7 cellular contexts compared by ENCODE assay signal in genomic region chrY:7287963-7288362, GRCh38.
A peak's percentile ranks its signal among the peaks of the same experiment; 100 is the strongest.
DNase-seq lines count a peak whose midpoint lies in the region; ATAC-seq, FAIRE-seq and TF ChIP-seq lines count a peak whose summit lies in the region.
"Not testable (repeated sequence)": the region's sequence is repeated elsewhere in the genome, so short reads cannot be mapped to it uniquely, and the experiment has no call there.

No MANE protein-coding gene starts in this region.

- not testable (repeated sequence) for H2BK20ac ChIP-seq in H1 (ENCODE audit: low read length)

- POLR2A ChIA-PET in CD8-positive, alpha-beta T cell (lab: Charles Lee); activated CD4-positive, alpha-beta T cell treated with anti-CD3 and anti-CD28 coated beads for 36 hours (lab: Charles Lee); H1 (lab: Charles Lee; ENCODE audit: partially characterized antibody): not testable (repeated sequence)
- POLR2A ChIA-PET in naive thymus-derived CD4-positive, alpha-beta T cell (lab: Charles Lee) = interaction anchor here (3.0 kb wide), 1 partner anchor 12 kb away, joined by 15 read pairs; no protein-coding TSS in a partner anchor

- peak overlapping the region; percentile 43 for H3K4me3 Mint-ChIP-seq in CD8-positive, alpha-beta T cell
- not testable (repeated sequence) for H3K4me3 Mint-ChIP-seq in activated CD4-positive, alpha-beta T cell treated with anti-CD3 and anti-CD28 coated beads for 36 hours; activated CD8-positive, alpha-beta memory T cell treated with anti-CD3 and anti-CD28 coated beads, Interleukin-2, amount 10 ng/mL, durations not matched to agents 7 days and 5 days
- peak overlapping the region; percentile 30 for H3K4me3 Mint-ChIP-seq in activated naive CD4-positive, alpha-beta T cell treated with anti-CD3 and anti-CD28 coated beads, Interleukin-2, amount 50 U/mL, for 24 hours
- H3K4me3 Mint-ChIP-seq in naive thymus-derived CD4-positive, alpha-beta T cell = peak overlapping the region in 5 of 10 donors; percentile 26 to 55 (median 51)

- H3K4ac ChIP-seq in H1 (replicated peaks; ENCODE audit: insufficient read length, low read depth, low read length) = not testable (repeated sequence)

- H3K27ac ChIP-seq in CD8-positive, alpha-beta T cell (ENCODE audit: low read depth, low read length); naive thymus-derived CD4-positive, alpha-beta T cell (ENCODE audit: low read depth, low read length): not testable (repeated sequence)
- 0 out of 2 replicates have a peak overlapping the region, but pooled peaks have one; percentile 15 for H3K27ac ChIP-seq in H1 (ENCODE audit: low read depth, low read length)

- H3K56ac ChIP-seq in H1 (replicated peaks; ENCODE audit: insufficient read length, low read depth, low read length) = not testable (repeated sequence)

- H2BK120ac ChIP-seq in H1 (replicated peaks; ENCODE audit: low read depth, low read length) = not testable (repeated sequence)

- H3K36me3 Mint-ChIP-seq in CD8-positive, alpha-beta T cell = peaks cover 42% of the 10 kb centered on the region
- H3K36me3 Mint-ChIP-seq in activated CD4-positive, alpha-beta T cell treated with anti-CD3 and anti-CD28 coated beads for 36 hours (ENCODE audit: low read depth) = peaks cover 54% of the 10 kb centered on the region
- peaks cover 37% of the 10 kb centered on the region for H3K36me3 Mint-ChIP-seq in activated CD8-positive, alpha-beta memory T cell treated with anti-CD3 and anti-CD28 coated beads, Interleukin-2, amount 10 ng/mL, durations not matched to agents 7 days and 5 days
- not testable (repeated sequence) for H3K36me3 Mint-ChIP-seq in activated naive CD4-positive, alpha-beta T cell treated with anti-CD3 and anti-CD28 coated beads, Interleukin-2, amount 50 U/mL, for 24 hours
- peaks cover 0 to 32% (median 4%) of the 10 kb centered on the region in 5 donors for H3K36me3 Mint-ChIP-seq in naive thymus-derived CD4-positive, alpha-beta T cell

- not testable (repeated sequence) for H4K8ac ChIP-seq in H1 (ENCODE audit: extremely low read depth, insufficient read depth, low read length)

- not testable (repeated sequence) for H2AFZ ChIP-seq in H1 (ENCODE audit: low read length)

- not testable (repeated sequence) for H3K14ac ChIP-seq in H1 (ENCODE audit: insufficient read length)

- H2BK5ac ChIP-seq in H1 (ENCODE audit: low read depth, low read length) = not testable (repeated sequence)

- not testable (repeated sequence) for FAIRE-seq in H1 (lab: Jason Lieb, UNC)

- not testable (repeated sequence) for H3K23ac ChIP-seq in H1 (ENCODE audit: insufficient read length)

- H3K23me2 ChIP-seq in H1 (ENCODE audit: low read depth, low read length) = not testable (repeated sequence)

- H4K5ac ChIP-seq in H1 (ENCODE audit: insufficient read length, low read depth, low read length) = not testable (repeated sequence)

- H3K4me2 ChIP-seq in H1 (ENCODE audit: insufficient read depth in 1 of 2, low read depth in 2 of 2, low read length in 2 of 2) = peak overlapping the region in 1 of 2 experiments; percentile 24; a peak in 1 of 4 replicates

- ATAC-seq in CD8-positive, alpha-beta T cell; activated CD4-positive, alpha-beta T cell treated with anti-CD3 and anti-CD28 coated beads for 36 hours; activated CD8-positive, alpha-beta memory T cell treated with anti-CD3 and anti-CD28 coated beads, Interleukin-2, amount 10 ng/mL, durations not matched to agents 7 days and 5 days; naive thymus-derived CD4-positive, alpha-beta T cell: not testable (repeated sequence)

- H3K27me3 Mint-ChIP-seq in CD8-positive, alpha-beta T cell (ENCODE audit: low read depth); activated CD4-positive, alpha-beta T cell treated with anti-CD3 and anti-CD28 coated beads for 36 hours; activated CD8-positive, alpha-beta memory T cell treated with anti-CD3 and anti-CD28 coated beads, Interleukin-2, amount 10 ng/mL, durations not matched to agents 7 days and 5 days; activated naive CD4-positive, alpha-beta T cell treated with anti-CD3 and anti-CD28 coated beads, Interleukin-2, amount 50 U/mL, for 24 hours; naive thymus-derived CD4-positive, alpha-beta T cell: not testable (repeated sequence)

- not testable (repeated sequence) for DNase-seq in CD8-positive, alpha-beta T cell; activated CD4-positive, alpha-beta T cell treated with anti-CD3 and anti-CD28 coated beads for 36 hours; activated CD8-positive, alpha-beta memory T cell treated with anti-CD3 and anti-CD28 coated beads, Interleukin-2, amount 10 ng/mL, durations not matched to agents 7 days and 5 days; H1 (ENCODE audit: low read depth in 1 of 2, low spot score in 2 of 2); naive thymus-derived CD4-positive, alpha-beta T cell
- DNase-seq in NCI-H526 (lab: John Stamatoyannopoulos, UW) = peak; percentile 0 to 8

- H3K4me1 Mint-ChIP-seq in CD8-positive, alpha-beta T cell (ENCODE audit: low read depth) = peaks cover 73% of the 10 kb centered on the region
- peaks cover 66% of the 10 kb centered on the region for H3K4me1 Mint-ChIP-seq in activated CD4-positive, alpha-beta T cell treated with anti-CD3 and anti-CD28 coated beads for 36 hours
- H3K4me1 Mint-ChIP-seq in activated CD8-positive, alpha-beta memory T cell treated with anti-CD3 and anti-CD28 coated beads, Interleukin-2, amount 10 ng/mL, durations not matched to agents 7 days and 5 days = peaks cover 59% of the 10 kb centered on the region
- peaks cover 72% of the 10 kb centered on the region for H3K4me1 Mint-ChIP-seq in activated naive CD4-positive, alpha-beta T cell treated with anti-CD3 and anti-CD28 coated beads, Interleukin-2, amount 50 U/mL, for 24 hours
- peaks cover 0 to 68% (median 26%) of the 10 kb centered on the region in 7 donors for H3K4me1 Mint-ChIP-seq in naive thymus-derived CD4-positive, alpha-beta T cell

- not testable (repeated sequence) for H3K27me3 ChIP-seq in CD8-positive, alpha-beta T cell (ENCODE audit: insufficient read depth, low read length); H1 (replicated peaks in 1 of 4; ENCODE audit: control insufficient read depth in 3 of 4, extremely low read depth in 1 of 4, insufficient read depth in 3 of 4, low read length in 3 of 4); naive thymus-derived CD4-positive, alpha-beta T cell (ENCODE audit: control insufficient read depth in 2 of 2, insufficient read depth in 2 of 2, low read length in 2 of 2)

- H2AK5ac ChIP-seq in H1 (ENCODE audit: low read depth, low read length) = not testable (repeated sequence)

- intact Hi-C loops in CD8-positive, alpha-beta T cell (cut with DNase I, micrococcal nuclease) = loop anchor here in 1 of 2 experiments (10.0 kb wide), 1 partner anchor 323 kb away; no protein-coding TSS in a partner anchor
- intact Hi-C loops in activated CD4-positive, alpha-beta T cell treated with anti-CD3 and anti-CD28 coated beads for 36 hours (cut with DNase I, micrococcal nuclease); naive thymus-derived CD4-positive, alpha-beta T cell (cut with micrococcal nuclease): not testable (repeated sequence)

- H3K18ac ChIP-seq in H1 (ENCODE audit: extremely low read depth, low read length) = not testable (repeated sequence)

- not testable (repeated sequence) for TF ChIP-seq POLR2A in H1 (IDR thresholded peaks at IDR 0.05; ENCODE audit: control extremely low read depth in 1 of 2, low read depth in 2 of 2, low read length in 2 of 2)

- H2BK15ac ChIP-seq in H1 (ENCODE audit: low read length) = not testable (repeated sequence)

- peaks cover 0 to 72% of the 10 kb centered on the region in 2 experiments; a peak in 3 of 4 replicates for H3K79me2 ChIP-seq in H1 (ENCODE audit: control insufficient read depth in 1 of 2, insufficient read depth in 2 of 2, low read length in 2 of 2)

- TF ChIP-seq CTCF in CD8-positive, alpha-beta T cell (IDR thresholded peaks at IDR 0.05); H1 (IDR thresholded peaks at IDR 0.05; ENCODE audit: control extremely low read depth in 1 of 3, insufficient read depth in 1 of 3, low read depth in 1 of 3, low read length in 3 of 3): not testable (repeated sequence)

- not testable (repeated sequence) for H3K4me3 ChIP-seq in CD8-positive, alpha-beta T cell (ENCODE audit: low read depth, low read length); H1 (ENCODE audit: extremely low read depth in 1 of 4, insufficient read depth in 2 of 4, low read depth in 3 of 4, low read length in 4 of 4); naive thymus-derived CD4-positive, alpha-beta T cell (ENCODE audit: low read length)

- not testable (repeated sequence) for H4K20me1 ChIP-seq in H1 (replicated peaks in 1 of 2; ENCODE audit: control insufficient read depth in 1 of 2, insufficient read depth in 2 of 2, low read length in 2 of 2)

- peak overlapping the region; percentile 70 for H3K27ac Mint-ChIP-seq in CD8-positive, alpha-beta T cell
- H3K27ac Mint-ChIP-seq in activated CD4-positive, alpha-beta T cell treated with anti-CD3 and anti-CD28 coated beads for 36 hours = peak overlapping the region; percentile 84
- H3K27ac Mint-ChIP-seq in activated CD8-positive, alpha-beta memory T cell treated with anti-CD3 and anti-CD28 coated beads, Interleukin-2, amount 10 ng/mL, durations not matched to agents 7 days and 5 days = peak overlapping the region; percentile 34
- peak overlapping the region; percentile 90 for H3K27ac Mint-ChIP-seq in activated naive CD4-positive, alpha-beta T cell treated with anti-CD3 and anti-CD28 coated beads, Interleukin-2, amount 50 U/mL, for 24 hours
- peak overlapping the region in 5 of 9 donors; percentile 62 to 97 (median 83) for H3K27ac Mint-ChIP-seq in naive thymus-derived CD4-positive, alpha-beta T cell

- H3K9ac ChIP-seq in H1 (replicated peaks in 1 of 4; ENCODE audit: extremely low read depth in 1 of 4, low read depth in 3 of 4, low read length in 3 of 4) = not testable (repeated sequence)

- H3K79me1 ChIP-seq in H1 (ENCODE audit: low read depth, low read length) = not testable (repeated sequence)

- not testable (repeated sequence) for H3K9me3 ChIP-seq in CD8-positive, alpha-beta T cell (ENCODE audit: low read length); H1 (ENCODE audit: insufficient read depth in 2 of 2, low read depth in 1 of 2, low read length in 1 of 2); naive thymus-derived CD4-positive, alpha-beta T cell (ENCODE audit: control insufficient read depth in 2 of 3, low read length in 3 of 3)

- WGBS in H1 (ENCODE audit: extremely low coverage in 1 of 2, insufficient coverage in 1 of 2, insufficient read length in 1 of 2, insufficient replicate concordance in 2 of 2, low coverage in 1 of 2, low lambda C conversion rate in 2 of 2, missing lambda C conversion rate in 1 of 2), 2 experiments = 22% methylated on average over 1 of the region's 2 CpGs; no CpG with 5 or more reads in 1 of the 2 experiments

- not testable (repeated sequence) for H3K9me3 Mint-ChIP-seq in CD8-positive, alpha-beta T cell; activated CD4-positive, alpha-beta T cell treated with anti-CD3 and anti-CD28 coated beads for 36 hours (ENCODE audit: low read depth); activated CD8-positive, alpha-beta memory T cell treated with anti-CD3 and anti-CD28 coated beads, Interleukin-2, amount 10 ng/mL, durations not matched to agents 7 days and 5 days (ENCODE audit: low read depth); activated naive CD4-positive, alpha-beta T cell treated with anti-CD3 and anti-CD28 coated beads, Interleukin-2, amount 50 U/mL, for 24 hours; naive thymus-derived CD4-positive, alpha-beta T cell

- TF ChIP-seq RAD21 in H1 (IDR thresholded peaks at IDR 0.05 in 1 of 2, conservative IDR thresholded peaks at IDR 0.05 in 1 of 2; ENCODE audit: low read depth in 2 of 2, low read length in 2 of 2) = not testable (repeated sequence)

- not testable (repeated sequence) for H2BK12ac ChIP-seq in H1 (ENCODE audit: low read depth, low read length)

- not testable (repeated sequence) for TF ChIP-seq EP300 in H1 (IDR thresholded peaks at IDR 0.05; ENCODE audit: borderline replicate concordance in 1 of 2, low read depth in 2 of 2, low read length in 2 of 2)

- CTCF ChIA-PET in CD8-positive, alpha-beta T cell (lab: Charles Lee) = interaction anchor here (0.8 kb wide), 1 partner anchor 16 kb away, joined by 3 read pairs; no protein-coding TSS in a partner anchor
- CTCF ChIA-PET in activated CD4-positive, alpha-beta T cell treated with anti-CD3 and anti-CD28 coated beads for 36 hours (lab: Charles Lee) = interaction anchor here (2.4 kb wide), 1 partner anchor 12 kb away, joined by 9 read pairs; no protein-coding TSS in a partner anchor
- CTCF ChIA-PET in activated CD8-positive, alpha-beta memory T cell treated with anti-CD3 and anti-CD28 coated beads, Interleukin-2, amount 10 ng/mL, durations not matched to agents 7 days and 5 days (lab: Charles Lee); H1 (lab: Charles Lee; ENCODE audit: partially characterized antibody); naive thymus-derived CD4-positive, alpha-beta T cell (lab: Charles Lee): not testable (repeated sequence)

- H4K91ac ChIP-seq in H1 (replicated peaks; ENCODE audit: insufficient read length, low read length) = not testable (repeated sequence)

- peaks cover 49% of the 10 kb centered on the region for H3K4me1 ChIP-seq in CD8-positive, alpha-beta T cell (ENCODE audit: insufficient read depth, low read length)
- not testable (repeated sequence) for H3K4me1 ChIP-seq in H1 (replicated peaks in 1 of 4; ENCODE audit: control insufficient read depth in 3 of 4, insufficient read depth in 4 of 4, low read length in 3 of 4)
- peaks cover 40 to 71% of the 10 kb centered on the region in 2 donors for H3K4me1 ChIP-seq in naive thymus-derived CD4-positive, alpha-beta T cell (ENCODE audit: control insufficient read depth in 2 of 2, insufficient read depth in 2 of 2, low read length in 2 of 2)

- H3K36me3 ChIP-seq in CD8-positive, alpha-beta T cell (ENCODE audit: insufficient read depth, low read length); H1 (ENCODE audit: control insufficient read depth in 2 of 4, insufficient read depth in 4 of 4, low read length in 3 of 4); naive thymus-derived CD4-positive, alpha-beta T cell (ENCODE audit: control insufficient read depth in 2 of 3, insufficient read depth in 3 of 3, low read length in 3 of 3): not testable (repeated sequence)

Comparison
In these comparisons a context has a peak if more than half of its experiments do, and no peak if none do; other contexts are left out.
1. H3K27ac Mint-ChIP-seq: peak in every context shown above with its lines; median percentile 90 in activated naive CD4-positive, alpha-beta T cell treated with anti-CD3 and anti-CD28 coated beads, Interleukin-2, amount 50 U/mL, for 24 hours; 84 in activated CD4-positive, alpha-beta T cell treated with anti-CD3 and anti-CD28 coated beads for 36 hours; 83 in naive thymus-derived CD4-positive, alpha-beta T cell; 70 in CD8-positive, alpha-beta T cell; 34 in activated CD8-positive, alpha-beta memory T cell treated with anti-CD3 and anti-CD28 coated beads, Interleukin-2, amount 10 ng/mL, durations not matched to agents 7 days and 5 days.